Comparison of ENCODE assay signal across 28 cellular contexts in the genomic region with DNA sequence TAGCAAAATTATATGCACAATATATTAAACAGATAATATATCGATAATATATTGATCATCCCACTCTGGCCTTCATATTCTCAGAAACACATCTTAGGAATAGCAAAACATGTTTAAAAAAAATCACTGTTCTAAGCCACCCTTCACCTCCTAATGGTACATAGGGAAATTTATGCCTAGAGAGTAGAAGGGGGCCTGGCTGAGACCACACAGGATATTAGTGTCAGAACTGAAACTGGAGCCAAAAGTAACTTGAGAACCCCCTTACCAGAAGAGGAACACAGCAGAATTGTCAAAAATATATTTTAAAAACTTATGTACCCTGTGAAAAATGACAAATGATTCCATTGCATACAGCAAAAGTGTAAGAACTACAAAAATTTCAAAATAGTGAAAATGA.
DNase-seq lines count a peak whose midpoint lies in the region; ATAC-seq and TF ChIP-seq lines count a peak whose summit lies in the region.
"Had no signal": no experiment of that assay in that cellular context is flagged by ENCODE, and none has a peak within 500 bp of the region (broad histone marks: within the 10 kb centered on the region; RNA-seq: fewer than 3 reads in every experiment).

No MANE protein-coding gene starts in this region.

- no peak for TF ChIP-seq CTCF in WERI-Rb-1 (IDR thresholded peaks at IDR 0.05; ENCODE audit: low read depth, low read length)

- no peak for DNase-seq in activated naive CD4-positive, alpha-beta T cell treated with anti-CD3 and anti-CD28 coated beads, Interleukin-2, amount 10 ng/mL, durations not matched to agents 7 days and 5 days
- DNase-seq in activated naive CD4-positive, alpha-beta T cell treated with anti-CD3 and anti-CD28 coated beads, Interleukin-2, amount 50 U/mL, for 16 hours: no peak
- DNase-seq in activated CD8-positive, alpha-beta T cell treated with anti-CD3 and anti-CD28 coated beads, Interleukin-2, amount 10 ng/mL, durations not matched to agents 7 days and 5 days: no peak
- DNase-seq in WERI-Rb-1: no peak
- DNase-seq in NCI-H2227 treated with DMSO at 0.1 percent for 48 hours (lab: John Stamatoyannopoulos, UW): no peak
- no peak for DNase-seq in activated T-cell treated with anti-CD3 and anti-CD28 coated beads, Interleukin-2, amount 50 U/mL, for 4 hours
- DNase-seq: activated CD8-positive, alpha-beta memory T cell treated with anti-CD3 and anti-CD28 coated beads, Interleukin-2, amount 50 U/mL, for 4 hours; activated naive CD8-positive, alpha-beta T cell treated with anti-CD3 and anti-CD28 coated beads for 36 hours; COR-L47; DMS53; foreskin melanocyte; H9; heart right ventricle; KG1; kidney glomerular epithelial cell; NCI-H1436; NCI-H446; NCI-H774; nephron progenitor cell; SJCRH30; tibial artery had no signal

- no peak overlapping the region for H3K4me3 Mint-ChIP-seq in activated naive CD4-positive, alpha-beta T cell treated with anti-CD3 and anti-CD28 coated beads, Interleukin-2, amount 10 ng/mL, durations not matched to agents 7 days and 5 days
- no peak overlapping the region for H3K4me3 Mint-ChIP-seq in activated CD8-positive, alpha-beta T cell treated with anti-CD3 and anti-CD28 coated beads, Interleukin-2, amount 10 ng/mL, durations not matched to agents 7 days and 5 days
- H3K4me3 Mint-ChIP-seq in activated T-cell treated with anti-CD3 and anti-CD28 coated beads, Interleukin-2, amount 50 U/mL, for 4 hours: no peak overlapping the region
- H3K4me3 Mint-ChIP-seq: activated naive CD8-positive, alpha-beta T cell treated with anti-CD3 and anti-CD28 coated beads for 36 hours; H9; nephron progenitor cell; stimulated activated naive CD8-positive, alpha-beta T cell treated with anti-CD3 and anti-CD28 coated beads, Interleukin-15, amount 100 ng/mL, for 72 hours had no signal

- CTCF ChIA-PET in activated naive CD4-positive, alpha-beta T cell treated with anti-CD3 and anti-CD28 coated beads, Interleukin-2, amount 10 ng/mL, durations not matched to agents 7 days and 5 days (lab: Charles Lee): interaction anchor here (1.0 kb wide), 1 partner anchor 112 kb away, joined by 4 read pairs; no protein-coding TSS in a partner anchor
- CTCF ChIA-PET in activated CD8-positive, alpha-beta T cell treated with anti-CD3 and anti-CD28 coated beads, Interleukin-2, amount 10 ng/mL, durations not matched to agents 7 days and 5 days (lab: Charles Lee): interaction anchor here (0.7 kb wide), 1 partner anchor 84 kb away, joined by 3 read pairs; no protein-coding TSS in a partner anchor

- no peaks in the 10 kb centered on the region for H3K27me3 Mint-ChIP-seq in activated naive CD4-positive, alpha-beta T cell treated with anti-CD3 and anti-CD28 coated beads, Interleukin-2, amount 10 ng/mL, durations not matched to agents 7 days and 5 days
- no peaks in the 10 kb centered on the region for H3K27me3 Mint-ChIP-seq in activated CD8-positive, alpha-beta T cell treated with anti-CD3 and anti-CD28 coated beads, Interleukin-2, amount 10 ng/mL, durations not matched to agents 7 days and 5 days (ENCODE audit: low read depth)
- H3K27me3 Mint-ChIP-seq in activated T-cell treated with anti-CD3 and anti-CD28 coated beads, Interleukin-2, amount 50 U/mL, for 4 hours (ENCODE audit: low read depth): no peaks in the 10 kb centered on the region
- H3K27me3 Mint-ChIP-seq: activated naive CD8-positive, alpha-beta T cell treated with anti-CD3 and anti-CD28 coated beads for 36 hours; stimulated activated naive CD8-positive, alpha-beta T cell treated with anti-CD3 and anti-CD28 coated beads, Interleukin-15, amount 100 ng/mL, for 72 hours had no signal

- H3K27ac ChIP-seq in WERI-Rb-1: no peak overlapping the region
- H3K27ac ChIP-seq: esophagus muscularis mucosa, heart right ventricle, SJCRH30, skin epidermis, tibial artery had no signal

- no peaks in the 10 kb centered on the region for H3K36me3 ChIP-seq in WERI-Rb-1
- H3K36me3 ChIP-seq: esophagus muscularis mucosa, heart right ventricle, SJCRH30, tibial artery had no signal

- peaks cover 25% of the 10 kb centered on the region for H3K27me3 ChIP-seq in WERI-Rb-1 (ENCODE audit: insufficient read depth, low read depth, severe bottlenecking)
- H3K27me3 ChIP-seq: esophagus muscularis mucosa, SJCRH30, tibial artery had no signal

- no peaks in the 10 kb centered on the region for H3K9me3 Mint-ChIP-seq in activated naive CD4-positive, alpha-beta T cell treated with anti-CD3 and anti-CD28 coated beads, Interleukin-2, amount 10 ng/mL, durations not matched to agents 7 days and 5 days
- H3K9me3 Mint-ChIP-seq in activated CD8-positive, alpha-beta T cell treated with anti-CD3 and anti-CD28 coated beads, Interleukin-2, amount 10 ng/mL, durations not matched to agents 7 days and 5 days (ENCODE audit: insufficient read depth): no peaks in the 10 kb centered on the region
- H3K9me3 Mint-ChIP-seq in activated T-cell treated with anti-CD3 and anti-CD28 coated beads, Interleukin-2, amount 50 U/mL, for 4 hours: no peaks in the 10 kb centered on the region
- H3K9me3 Mint-ChIP-seq: activated naive CD8-positive, alpha-beta T cell treated with anti-CD3 and anti-CD28 coated beads for 36 hours; activated T-helper 2 cell treated with anti-CD3 and anti-CD28 coated beads, Interferon-gamma antibody, Interleukin-2, Interleukin-4, amounts not matched to agents 10 μg/mL and 5 μg/mL and 100 μg/mL, durations not matched to agents 14 hours and 24 hours and 36 hours; stimulated activated naive CD8-positive, alpha-beta T cell treated with anti-CD3 and anti-CD28 coated beads, Interleukin-15, amount 100 ng/mL, for 72 hours had no signal

- POLR2A ChIA-PET in activated CD8-positive, alpha-beta T cell treated with anti-CD3 and anti-CD28 coated beads, Interleukin-2, amount 10 ng/mL, durations not matched to agents 7 days and 5 days (lab: Charles Lee): no interaction called here

- H3K36me3 Mint-ChIP-seq in activated naive CD4-positive, alpha-beta T cell treated with anti-CD3 and anti-CD28 coated beads, Interleukin-2, amount 10 ng/mL, durations not matched to agents 7 days and 5 days: peaks cover 2% of the 10 kb centered on the region
- H3K36me3 Mint-ChIP-seq in activated CD8-positive, alpha-beta T cell treated with anti-CD3 and anti-CD28 coated beads, Interleukin-2, amount 10 ng/mL, durations not matched to agents 7 days and 5 days (ENCODE audit: low read depth): peaks cover 9% of the 10 kb centered on the region
- H3K36me3 Mint-ChIP-seq in activated T-cell treated with anti-CD3 and anti-CD28 coated beads, Interleukin-2, amount 50 U/mL, for 4 hours (ENCODE audit: insufficient read depth): no peaks in the 10 kb centered on the region
- H3K36me3 Mint-ChIP-seq: activated naive CD8-positive, alpha-beta T cell treated with anti-CD3 and anti-CD28 coated beads for 36 hours had no signal

- peaks cover 39% of the 10 kb centered on the region for H3K4me1 Mint-ChIP-seq in activated naive CD4-positive, alpha-beta T cell treated with anti-CD3 and anti-CD28 coated beads, Interleukin-2, amount 10 ng/mL, durations not matched to agents 7 days and 5 days
- H3K4me1 Mint-ChIP-seq in activated CD8-positive, alpha-beta T cell treated with anti-CD3 and anti-CD28 coated beads, Interleukin-2, amount 10 ng/mL, durations not matched to agents 7 days and 5 days (ENCODE audit: low read depth): peaks cover 58% of the 10 kb centered on the region
- H3K4me1 Mint-ChIP-seq in activated T-cell treated with anti-CD3 and anti-CD28 coated beads, Interleukin-2, amount 50 U/mL, for 4 hours (ENCODE audit: low read depth): peaks cover 26% of the 10 kb centered on the region

- H3K4me3 ChIP-seq in WERI-Rb-1 (ENCODE audit: low read depth, low read length): no peak overlapping the region
- H3K4me3 ChIP-seq: esophagus muscularis mucosa, heart right ventricle, lung, mucosa of descending colon, SJCRH30, skin epidermis, tibial artery had no signal

- H3K27ac Mint-ChIP-seq in activated naive CD4-positive, alpha-beta T cell treated with anti-CD3 and anti-CD28 coated beads, Interleukin-2, amount 10 ng/mL, durations not matched to agents 7 days and 5 days: peak overlapping the region; percentile 52
- peak overlapping the region; percentile 69 for H3K27ac Mint-ChIP-seq in activated CD8-positive, alpha-beta T cell treated with anti-CD3 and anti-CD28 coated beads, Interleukin-2, amount 10 ng/mL, durations not matched to agents 7 days and 5 days
- H3K27ac Mint-ChIP-seq: activated naive CD8-positive, alpha-beta T cell treated with anti-CD3 and anti-CD28 coated beads for 36 hours; H9; nephron progenitor cell had no signal

- H3K9me3 ChIP-seq in WERI-Rb-1 (ENCODE audit: severe bottlenecking): peaks cover 2% of the 10 kb centered on the region
- H3K9me3 ChIP-seq: esophagus muscularis mucosa, heart right ventricle, mucosa of descending colon, SJCRH30, tibial artery had no signal

- peak; percentile 41 for ATAC-seq in GM21529 (IDR thresholded peaks at IDR 0.05; ENCODE audit: unreplicated experiment)
- ATAC-seq in activated CD8-positive, alpha-beta T cell treated with anti-CD3 and anti-CD28 coated beads, Interleukin-2, amount 10 ng/mL, durations not matched to agents 7 days and 5 days: no peak
- ATAC-seq in activated T-cell treated with anti-CD3 and anti-CD28 coated beads, Interleukin-2, amount 50 U/mL, for 4 hours: no peak
- ATAC-seq: heart right ventricle had no signal
